Comparison of ENCODE assay signal across 8 cellular contexts in genomic region chr7:149772821-149773425, GRCh38. TPM values are rescaled to one million over a fixed set of nuclear protein-coding genes. Genes with fewer than 3 reads are reported as not detected.
DNase-seq lines count a peak whose midpoint lies in the region; ATAC-seq and TF ChIP-seq lines count a peak whose summit lies in the region.

No MANE protein-coding gene starts in this region.

- peak; percentile 39 for DNase-seq in NCI-H82 (lab: John Stamatoyannopoulos, UW)
- no peak for DNase-seq in NCI-H82 treated with DMSO at 0.1 percent for 48 hours (lab: John Stamatoyannopoulos, UW; ENCODE audit: unreplicated experiment)
- DNase-seq in activated CD8-positive, alpha-beta memory T cell treated with anti-CD3 and anti-CD28 coated beads, Interleukin-2, amount 10 ng/mL, durations not matched to agents 7 days and 5 days: no peak
- DNase-seq in fibroblast of pulmonary artery (ENCODE audit: low read depth): no peak
- DNase-seq in progenitor cell of endocrine pancreas (ENCODE audit: low spot score, unreplicated experiment): peak; percentile 36
- no peak for DNase-seq in GM19240 (ENCODE audit: insufficient read length, low spot score)
- no peak for DNase-seq in SKM-1 (lab: John Stamatoyannopoulos, UW; ENCODE audit: unreplicated experiment)
- no peak for DNase-seq in DMS153 (lab: John Stamatoyannopoulos, UW)

- ATAC-seq in activated CD8-positive, alpha-beta memory T cell treated with anti-CD3 and anti-CD28 coated beads, Interleukin-2, amount 10 ng/mL, durations not matched to agents 7 days and 5 days: peak; percentile 12

- H3K4me3 ChIP-seq in fibroblast of pulmonary artery (replicated peaks; ENCODE audit: low read depth, low read length): peak overlapping the region; percentile 80

- CTCF ChIA-PET in activated CD8-positive, alpha-beta memory T cell treated with anti-CD3 and anti-CD28 coated beads, Interleukin-2, amount 10 ng/mL, durations not matched to agents 7 days and 5 days (lab: Charles Lee): interaction anchor here (0.9 kb wide), 1 partner anchor 34 kb away, joined by 4 read pairs; no protein-coding TSS in a partner anchor

- TF ChIP-seq CTCF in fibroblast of pulmonary artery (IDR thresholded peaks at IDR 0.05; ENCODE audit: low read length, missing control alignments) (no peak), progenitor cell of endocrine pancreas (IDR thresholded peaks at IDR 0.05; ENCODE audit: unreplicated experiment) (no peak)

- no peaks in the 10 kb centered on the region for H3K9me3 Mint-ChIP-seq in activated CD8-positive, alpha-beta memory T cell treated with anti-CD3 and anti-CD28 coated beads, Interleukin-2, amount 10 ng/mL, durations not matched to agents 7 days and 5 days (ENCODE audit: low read depth)
- H3K9me3 Mint-ChIP-seq in progenitor cell of endocrine pancreas (ENCODE audit: low read depth): no peaks in the 10 kb centered on the region

- H3K27me3 Mint-ChIP-seq in activated CD8-positive, alpha-beta memory T cell treated with anti-CD3 and anti-CD28 coated beads, Interleukin-2, amount 10 ng/mL, durations not matched to agents 7 days and 5 days: peaks cover 31% of the 10 kb centered on the region
- H3K27me3 Mint-ChIP-seq in progenitor cell of endocrine pancreas: peaks cover 43% of the 10 kb centered on the region

- H3K4me1 Mint-ChIP-seq in activated CD8-positive, alpha-beta memory T cell treated with anti-CD3 and anti-CD28 coated beads, Interleukin-2, amount 10 ng/mL, durations not matched to agents 7 days and 5 days: no peaks in the 10 kb centered on the region
- peaks cover 2% of the 10 kb centered on the region for H3K4me1 Mint-ChIP-seq in progenitor cell of endocrine pancreas (ENCODE audit: low read depth)

- H3K4me3 Mint-ChIP-seq in activated CD8-positive, alpha-beta memory T cell treated with anti-CD3 and anti-CD28 coated beads, Interleukin-2, amount 10 ng/mL, durations not matched to agents 7 days and 5 days: peak overlapping the region; percentile 20
- H3K4me3 Mint-ChIP-seq in progenitor cell of endocrine pancreas (ENCODE audit: low read depth): peak overlapping the region; percentile 67

- no peak overlapping the region for H3K27ac Mint-ChIP-seq in activated CD8-positive, alpha-beta memory T cell treated with anti-CD3 and anti-CD28 coated beads, Interleukin-2, amount 10 ng/mL, durations not matched to agents 7 days and 5 days
- H3K27ac Mint-ChIP-seq in progenitor cell of endocrine pancreas: no peak overlapping the region

- no peaks in the 10 kb centered on the region for H3K36me3 Mint-ChIP-seq in activated CD8-positive, alpha-beta memory T cell treated with anti-CD3 and anti-CD28 coated beads, Interleukin-2, amount 10 ng/mL, durations not matched to agents 7 days and 5 days
- peaks cover 9% of the 10 kb centered on the region for H3K36me3 Mint-ChIP-seq in progenitor cell of endocrine pancreas (ENCODE audit: insufficient read depth)

RNA-seq across cellular contexts. Expression of gene ZNF467, which starts 0.5 kb away (rescaled TPM):
- not detected for total RNA-seq in activated CD8-positive, alpha-beta memory T cell treated with anti-CD3 and anti-CD28 coated beads, Interleukin-2, amount 10 ng/mL, durations not matched to agents 7 days and 5 days
- 14.8 and 16.1 TPM in 2 replicates for total RNA-seq in progenitor cell of endocrine pancreas

Comparison
In these comparisons a context has a peak if more than half of its experiments do, and no peak if none do; other contexts are left out.
1. DNase-seq: peak in NCI-H82 (single experiment) and progenitor cell of endocrine pancreas (single experiment); none in NCI-H82 treated with DMSO at 0.1 percent for 48 hours (single experiment), activated CD8-positive, alpha-beta memory T cell treated with anti-CD3 and anti-CD28 coated beads, Interleukin-2, amount 10 ng/mL, durations not matched to agents 7 days and 5 days (single experiment), fibroblast of pulmonary artery (single experiment), GM19240 (single experiment), SKM-1 (single experiment) and DMS153 (single experiment).
2. RNA of gene ZNF467, which starts 0.5 kb away (total RNA-seq): 14.8 to 16.1 TPM in progenitor cell of endocrine pancreas; not detected in activated CD8-positive, alpha-beta memory T cell treated with anti-CD3 and anti-CD28 coated beads, Interleukin-2, amount 10 ng/mL, durations not matched to agents 7 days and 5 days; every median in the first group is over 10 times any median in the second.